Comparison of ENCODE assay signal across 13 cellular contexts in the genomic region with DNA sequence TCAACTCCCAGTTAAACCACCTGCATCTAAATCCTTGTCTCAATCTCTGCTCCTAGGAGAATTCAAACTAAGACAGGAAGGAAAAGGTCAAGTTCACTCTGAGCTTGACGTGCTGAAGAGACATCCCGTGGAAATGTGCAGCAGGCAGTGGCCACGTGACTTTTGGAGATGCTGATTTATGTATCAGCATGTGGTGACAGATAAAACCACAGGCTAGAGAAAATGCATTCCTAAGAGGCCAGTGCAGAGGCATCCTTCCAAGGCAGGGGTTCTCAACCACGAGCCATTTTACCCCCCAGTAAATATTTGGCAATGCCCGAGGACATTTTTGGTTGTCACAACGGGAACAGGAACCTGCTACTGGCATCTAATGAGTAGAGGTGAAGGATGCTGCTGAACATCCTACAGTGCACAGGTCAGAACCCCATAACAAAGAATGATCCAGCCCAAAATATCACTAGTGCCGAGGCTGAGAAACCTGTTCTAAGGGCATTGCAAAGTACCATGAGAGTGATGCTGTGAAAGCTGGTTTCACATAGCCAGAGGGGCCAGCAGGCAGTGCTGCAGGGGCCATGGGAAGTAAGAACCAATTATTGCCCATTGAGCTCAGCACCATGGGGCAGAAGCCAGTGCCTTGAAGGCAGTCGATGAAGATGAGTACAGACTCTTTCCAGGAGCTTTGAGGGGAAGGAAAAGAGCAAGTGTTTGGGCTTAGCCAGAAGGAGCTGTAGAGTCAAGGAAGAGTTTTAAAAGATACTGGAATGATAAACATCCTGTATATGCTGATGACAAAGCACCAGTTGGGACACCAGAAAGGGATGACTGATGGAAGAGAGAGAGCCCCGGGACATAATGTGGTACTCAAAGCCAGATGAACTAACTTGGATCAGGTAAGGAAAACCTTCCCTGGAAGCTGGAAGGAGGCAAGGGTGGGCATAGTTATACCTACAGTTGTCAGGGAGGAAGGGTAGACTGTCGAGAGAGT.
DNase-seq lines count a peak whose midpoint lies in the region; ATAC-seq and TF ChIP-seq lines count a peak whose summit lies in the region.
"Had no signal": no experiment of that assay in that cellular context is flagged by ENCODE, and none has a peak within 500 bp of the region (broad histone marks: within the 10 kb centered on the region; RNA-seq: fewer than 3 reads in every experiment).

No MANE protein-coding gene starts in this region.

- H3K4me3 Mint-ChIP-seq in HFFc6 (peak overlapping the region; percentile 46), endodermal cell (no peak overlapping the region)
- H3K4me3 Mint-ChIP-seq: dendritic cell treated with granulocyte-macrophage colony-stimulating factor and Interleukin-4, amounts not matched to agents 40 ng/mL and 50 ng/mL, for 4 days had no signal

- peaks cover 11% of the 10 kb centered on the region for H3K4me1 ChIP-seq in endodermal cell (ENCODE audit: control insufficient read depth, insufficient read depth, low read length)

- H3K36me3 ChIP-seq in endodermal cell (ENCODE audit: control insufficient read depth, insufficient read depth, low read length) (no peaks in the 10 kb centered on the region), H7 (replicated peaks; ENCODE audit: control insufficient read depth, insufficient read depth, low read length) (no peaks in the 10 kb centered on the region)

- H3K4me3 ChIP-seq in AG09309 (ENCODE audit: control insufficient read depth, low read depth, low read length) (no peak overlapping the region), astrocyte of the cerebellum (ENCODE audit: low read depth, low read length) (no peak overlapping the region), endodermal cell (ENCODE audit: low read length) (no peak overlapping the region), H7 (ENCODE audit: insufficient read depth, low read depth, low read length) (no peak overlapping the region)

- H3K4me1 Mint-ChIP-seq in HFFc6 (ENCODE audit: low read depth) (peaks cover 73% of the 10 kb centered on the region), endodermal cell (peaks cover 37% of the 10 kb centered on the region)

- peak; percentile 26 for ATAC-seq in left ventricle myocardium superior

- in situ Hi-C loops in astrocyte of the cerebellum (cut with HindIII; ENCODE audit: low sequenced_read_pairs), result no loop called here

- DNase-seq in AG09309 (ENCODE audit: low read depth), result peak; percentile 32
- DNase-seq in HFFc6, result peak; percentile 69
- peak; percentile 49 for DNase-seq in astrocyte of the cerebellum (ENCODE audit: low read depth)
- DNase-seq in left ventricle myocardium superior, result no peak
- DNase-seq in DMS79 treated with DMSO at 0.1 percent for 48 hours (lab: John Stamatoyannopoulos, UW), result no peak
- no peak for DNase-seq in NCI-H2081 (lab: John Stamatoyannopoulos, UW)
- DNase-seq in endodermal cell, result no peak
- no peak for DNase-seq in H7
- DNase-seq: naive B cell; NCI-H524 treated with DMSO at 0.1 percent for 48 hours; stimulated activated CD4-positive, alpha-beta T cell treated with anti-CD3 and anti-CD28 coated beads, Interleukin-1b, Interleukin-23, amount 100 ng/mL, for 48 hours had no signal

- 75 to 79% methylated on average over 8 to 10 of the region's 10 CpGs for WGBS in endodermal cell (ENCODE audit: insufficient coverage in 1 of 2, insufficient read length in 1 of 2), 2 experiments

- H3K9me3 ChIP-seq in endodermal cell (ENCODE audit: control insufficient read depth, low read length), result no peaks in the 10 kb centered on the region

- peaks cover 6% of the 10 kb centered on the region for H3K27me3 Mint-ChIP-seq in HFFc6 (ENCODE audit: insufficient read depth)
- H3K27me3 Mint-ChIP-seq in endodermal cell (ENCODE audit: insufficient read depth), result peaks cover 24% of the 10 kb centered on the region
- H3K27me3 Mint-ChIP-seq: dendritic cell treated with granulocyte-macrophage colony-stimulating factor and Interleukin-4, amounts not matched to agents 40 ng/mL and 50 ng/mL, for 4 days; naive B cell had no signal

- no peaks in the 10 kb centered on the region for H3K9me3 Mint-ChIP-seq in HFFc6
- no peaks in the 10 kb centered on the region for H3K9me3 Mint-ChIP-seq in endodermal cell
- H3K9me3 Mint-ChIP-seq: dendritic cell treated with granulocyte-macrophage colony-stimulating factor and Interleukin-4, amounts not matched to agents 40 ng/mL and 50 ng/mL, for 4 days; naive B cell had no signal

- H3K27me3 ChIP-seq in endodermal cell (ENCODE audit: control insufficient read depth, insufficient read depth, low read length, poor library complexity, severe bottlenecking) (no peaks in the 10 kb centered on the region), H7 (ENCODE audit: control insufficient read depth, insufficient read depth, low read length) (no peaks in the 10 kb centered on the region)

- H3K27ac Mint-ChIP-seq in HFFc6 (peak overlapping the region; percentile 58), endodermal cell (no peak overlapping the region)
- H3K27ac Mint-ChIP-seq: dendritic cell treated with granulocyte-macrophage colony-stimulating factor and Interleukin-4, amounts not matched to agents 40 ng/mL and 50 ng/mL, for 4 days had no signal

- no peak overlapping the region for H3K27ac ChIP-seq in endodermal cell (ENCODE audit: low read depth, low read length)
- H3K27ac ChIP-seq: KMS-11 had no signal

- no peak for TF ChIP-seq CTCF in AG09309 (IDR thresholded peaks at IDR 0.05; ENCODE audit: control insufficient read depth, insufficient read depth, low read depth, low read length, missing control alignments)
- no peak for TF ChIP-seq CTCF in HFFc6 (IDR thresholded peaks at IDR 0.05)
- no peak for TF ChIP-seq CTCF in astrocyte of the cerebellum (IDR thresholded peaks at IDR 0.05; ENCODE audit: low read depth, low read length, missing control alignments)
- TF ChIP-seq CTCF in endodermal cell (conservative IDR thresholded peaks at IDR 0.05), result no peak

- intact Hi-C loops in left ventricle myocardium superior (cut with micrococcal nuclease), result no loop called here

- H3K36me3 Mint-ChIP-seq in HFFc6 (ENCODE audit: low read depth), result no peaks in the 10 kb centered on the region
- H3K36me3 Mint-ChIP-seq in endodermal cell (ENCODE audit: low read depth), result no peaks in the 10 kb centered on the region
- H3K36me3 Mint-ChIP-seq: naive B cell had no signal

- H3K9ac ChIP-seq in endodermal cell (ENCODE audit: extremely low read depth, low read length, poor library complexity, severe bottlenecking), result no peak overlapping the region
- H3K9ac ChIP-seq: KMS-11 had no signal

Comparison
In these comparisons a context has a peak if more than half of its experiments do, and no peak if none do; other contexts are left out.
1. DNase-seq: peak in AG09309 (single experiment), HFFc6 (single experiment) and astrocyte of the cerebellum (single experiment); none in left ventricle myocardium superior (single experiment), DMS79 treated with DMSO at 0.1 percent for 48 hours (single experiment), NCI-H2081 (0 of 2), endodermal cell (single experiment) and H7 (single experiment).